ENCODE assay signal across 1 cellular context in the genomic region with DNA sequence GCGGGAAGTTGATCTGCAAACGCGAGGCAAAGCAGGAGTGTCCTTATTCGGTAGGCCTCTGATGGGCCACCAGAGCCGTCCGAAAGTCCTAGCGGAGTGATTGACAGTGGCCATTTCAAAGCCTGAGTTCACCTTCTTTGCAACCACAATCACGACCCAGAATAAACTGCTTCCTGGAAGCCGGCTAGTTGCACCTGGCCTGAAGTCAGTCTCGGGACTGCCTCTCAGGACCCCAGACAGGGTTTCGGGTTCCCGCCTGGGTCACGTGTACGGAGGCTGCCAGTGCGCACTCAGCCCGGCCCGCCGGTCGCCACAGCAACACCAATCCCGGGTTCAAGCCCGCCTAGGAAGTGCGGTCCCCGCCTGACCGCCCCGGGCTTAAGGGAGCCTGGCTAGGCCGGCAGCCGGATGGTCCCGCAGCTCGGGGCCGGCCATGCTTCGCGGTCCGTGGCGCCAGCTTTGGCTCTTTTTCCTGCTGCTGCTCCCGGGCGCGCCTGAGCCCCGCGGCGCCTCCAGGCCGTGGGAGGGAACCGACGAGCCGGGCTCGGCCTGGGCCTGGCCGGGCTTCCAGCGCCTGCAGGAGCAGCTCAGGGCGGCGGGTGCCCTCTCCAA.
TF ChIP-seq lines count a peak whose summit lies in the region.

TSS of gene TOR3A (plus strand) at position 375 of the 612 bp plus-strand sequence. CDS start at position 434, 59 bp downstream.

TF ChIP-seq in HEK293, 187 proteins besides CTCF, POLR2A, EP300 and RAD21 (continued from another document):
- TF ChIP-seq, protein P1, sequence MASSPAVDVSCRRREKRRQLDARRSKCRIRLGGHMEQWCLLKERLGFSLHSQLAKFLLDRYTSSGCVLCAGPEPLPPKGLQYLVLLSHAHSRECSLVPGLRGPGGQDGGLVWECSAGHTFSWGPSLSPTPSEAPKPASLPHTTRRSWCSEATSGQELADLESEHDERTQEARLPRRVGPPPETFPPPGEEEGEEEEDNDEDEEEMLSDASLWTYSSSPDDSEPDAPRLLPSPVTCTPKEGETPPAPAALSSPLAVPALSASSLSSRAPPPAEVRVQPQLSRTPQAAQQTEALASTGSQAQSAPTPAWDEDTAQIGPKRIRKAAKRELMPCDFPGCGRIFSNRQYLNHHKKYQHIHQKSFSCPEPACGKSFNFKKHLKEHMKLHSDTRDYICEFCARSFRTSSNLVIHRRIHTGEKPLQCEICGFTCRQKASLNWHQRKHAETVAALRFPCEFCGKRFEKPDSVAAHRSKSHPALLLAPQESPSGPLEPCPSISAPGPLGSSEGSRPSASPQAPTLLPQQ (tag by site-specific recombination; IDR thresholded peaks at IDR 0.05): peak; percentile 99
- TF ChIP-seq SCRT2 (tag by site-specific recombination; IDR thresholded peaks at IDR 0.05): peak; percentile 99
- peak; percentile 97 for TF ChIP-seq ZNF335 (tag by site-specific recombination; conservative IDR thresholded peaks at IDR 0.05)
- no peak for TF ChIP-seq ZNF555 (tag by site-specific recombination; conservative IDR thresholded peaks at IDR 0.05)
- TF ChIP-seq HOXD13 (CRISPR knock-in tag; IDR thresholded peaks at IDR 0.05; ENCODE audit: borderline replicate concordance): no peak
- TF ChIP-seq SP7 (tag by site-specific recombination; IDR thresholded peaks at IDR 0.05): peak; percentile 64
- TF ChIP-seq ZNF660 (tag by site-specific recombination; IDR thresholded peaks at IDR 0.05): peak; percentile 39; the same call in 1 of the 2 replicates
- TF ChIP-seq FEZF1 (tag by site-specific recombination; IDR thresholded peaks at IDR 0.05): 0 out of 2 replicates have a peak, but pooled peaks have one; percentile 24
- peak; percentile 92 for TF ChIP-seq SCRT1 (tag by site-specific recombination; IDR thresholded peaks at IDR 0.05; ENCODE audit: borderline replicate concordance)
- peak; percentile 34; the same call in 1 of the 2 replicates for TF ChIP-seq TRIM28 (IDR thresholded peaks at IDR 0.05; ENCODE audit: borderline replicate concordance, low read length)
- peak; percentile 81 for TF ChIP-seq ZNF501 (tag by site-specific recombination; IDR thresholded peaks at IDR 0.05)
- TF ChIP-seq ZNF341 (tag by site-specific recombination; IDR thresholded peaks at IDR 0.05; ENCODE audit: low read depth): peak; percentile 29
- peak; percentile 67; the same call in 1 of the 2 replicates for TF ChIP-seq YY1 (tag by site-specific recombination; IDR thresholded peaks at IDR 0.05)
- TF ChIP-seq ZBTB7A (tag by site-specific recombination; IDR thresholded peaks at IDR 0.05; ENCODE audit: low read depth): 0 out of 2 replicates have a peak, but pooled peaks have one; percentile 67
- TF ChIP-seq, protein P2, sequence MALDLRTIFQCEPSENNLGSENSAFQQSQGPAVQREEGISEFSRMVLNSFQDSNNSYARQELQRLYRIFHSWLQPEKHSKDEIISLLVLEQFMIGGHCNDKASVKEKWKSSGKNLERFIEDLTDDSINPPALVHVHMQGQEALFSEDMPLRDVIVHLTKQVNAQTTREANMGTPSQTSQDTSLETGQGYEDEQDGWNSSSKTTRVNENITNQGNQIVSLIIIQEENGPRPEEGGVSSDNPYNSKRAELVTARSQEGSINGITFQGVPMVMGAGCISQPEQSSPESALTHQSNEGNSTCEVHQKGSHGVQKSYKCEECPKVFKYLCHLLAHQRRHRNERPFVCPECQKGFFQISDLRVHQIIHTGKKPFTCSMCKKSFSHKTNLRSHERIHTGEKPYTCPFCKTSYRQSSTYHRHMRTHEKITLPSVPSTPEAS (tag by site-specific recombination; IDR thresholded peaks at IDR 0.05): no peak
- peak; percentile 96 for TF ChIP-seq ZBTB48 (tag by site-specific recombination; IDR thresholded peaks at IDR 0.05)
